Comparison of ENCODE assay signal across 21 cellular contexts in genomic region chr15:76714950-76715349, GRCh38.
DNase-seq lines count a peak whose midpoint lies in the region; ATAC-seq lines count a peak whose summit lies in the region.
"Had no signal": no experiment of that assay in that cellular context is flagged by ENCODE, and none has a peak within 500 bp of the region (broad histone marks: within the 10 kb centered on the region; RNA-seq: fewer than 3 reads in every experiment).

No MANE protein-coding gene starts in this region.

- H3K27ac Mint-ChIP-seq in immature natural killer cell = peak overlapping the region in 3 of 6 donors; percentile 47 to 66 (median 56)
- peak overlapping the region; percentile 25 to 89 for H3K27ac Mint-ChIP-seq in natural killer cell treated with Interleukin-12 subunit alpha and Interleukin-12 subunit beta and Interleukin-15 and Interleukin-18, amount 100 ng/mL, for 72 hours
- H3K27ac Mint-ChIP-seq: B cell; CD4-positive, alpha-beta T cell; CD8-positive, alpha-beta T cell had no signal

- DNase-seq in D341Med (ENCODE audit: low spot score) (peak; percentile 15), immature natural killer cell (peak in 2 of 3 donors; percentile 9 to 34)
- DNase-seq in natural killer cell treated with Interleukin-12 subunit alpha and Interleukin-12 subunit beta and Interleukin-15 and Interleukin-18, amount 100 ng/mL, for 72 hours (ENCODE audit: low spot score) = no peak
- DNase-seq: AML-193; Caco-2; Calu3; CD4-positive, alpha-beta T cell; CD8-positive, alpha-beta T cell; DMS 273 treated with DMSO at 0.1 percent for 48 hours; DMS153; DMS53; DMS79; DND-41; EL; GDM1 had no signal

- H3K36me3 Mint-ChIP-seq in immature natural killer cell = peaks cover 23 to 43% (median 35%) of the 10 kb centered on the region in 3 donors
- H3K36me3 Mint-ChIP-seq in natural killer cell treated with Interleukin-12 subunit alpha and Interleukin-12 subunit beta and Interleukin-15 and Interleukin-18, amount 100 ng/mL, for 72 hours = peaks cover 36% of the 10 kb centered on the region

- peak overlapping the region in 1 of 5 donors; percentile 21 for H3K4me3 Mint-ChIP-seq in immature natural killer cell
- no peak overlapping the region for H3K4me3 Mint-ChIP-seq in natural killer cell treated with Interleukin-12 subunit alpha and Interleukin-12 subunit beta and Interleukin-15 and Interleukin-18, amount 100 ng/mL, for 72 hours
- H3K4me3 Mint-ChIP-seq: B cell; CD4-positive, alpha-beta T cell; CD8-positive, alpha-beta T cell had no signal

- peaks cover 3 to 20% (median 6%) of the 10 kb centered on the region in 6 donors for H3K9me3 Mint-ChIP-seq in immature natural killer cell
- H3K9me3 Mint-ChIP-seq in natural killer cell treated with Interleukin-12 subunit alpha and Interleukin-12 subunit beta and Interleukin-15 and Interleukin-18, amount 100 ng/mL, for 72 hours = peaks cover 14% of the 10 kb centered on the region

- peaks cover 33 to 52% of the 10 kb centered on the region in 2 donors for H3K4me1 Mint-ChIP-seq in immature natural killer cell
- H3K4me1 Mint-ChIP-seq in natural killer cell treated with Interleukin-12 subunit alpha and Interleukin-12 subunit beta and Interleukin-15 and Interleukin-18, amount 100 ng/mL, for 72 hours (ENCODE audit: low read depth in 2 of 2) = peaks cover 42 to 47% of the 10 kb centered on the region in 2 donors

- peak; percentile 52 to 66 for ATAC-seq in natural killer cell treated with Interleukin-12 subunit alpha and Interleukin-12 subunit beta and Interleukin-15 and Interleukin-18, amount 100 ng/mL, for 72 hours
- ATAC-seq in HG02588 (IDR thresholded peaks at IDR 0.05; ENCODE audit: unreplicated experiment) = no peak
- ATAC-seq in HG02981 (IDR thresholded peaks at IDR 0.05; ENCODE audit: unreplicated experiment) = no peak
- ATAC-seq in GM18909 (IDR thresholded peaks at IDR 0.05; ENCODE audit: poor library complexity, unreplicated experiment) = no peak
- ATAC-seq: A549; CD8-positive, alpha-beta T cell; GM12878 had no signal

- H3K27me3 Mint-ChIP-seq in immature natural killer cell (ENCODE audit: low read depth in 3 of 3) = peaks cover 0 to 3% (median 0%) of the 10 kb centered on the region in 3 donors
- H3K27me3 Mint-ChIP-seq in natural killer cell treated with Interleukin-12 subunit alpha and Interleukin-12 subunit beta and Interleukin-15 and Interleukin-18, amount 100 ng/mL, for 72 hours = no peaks in the 10 kb centered on the region
- H3K27me3 Mint-ChIP-seq: B cell; CD4-positive, alpha-beta T cell had no signal

Comparison
In these comparisons a context has a peak if more than half of its experiments do, and no peak if none do; other contexts are left out.
1. ATAC-seq: peak in natural killer cell treated with Interleukin-12 subunit alpha and Interleukin-12 subunit beta and Interleukin-15 and Interleukin-18, amount 100 ng/mL, for 72 hours (2 of 2); none in HG02588 (single experiment), HG02981 (single experiment) and GM18909 (single experiment).